In the genomic region with DNA sequence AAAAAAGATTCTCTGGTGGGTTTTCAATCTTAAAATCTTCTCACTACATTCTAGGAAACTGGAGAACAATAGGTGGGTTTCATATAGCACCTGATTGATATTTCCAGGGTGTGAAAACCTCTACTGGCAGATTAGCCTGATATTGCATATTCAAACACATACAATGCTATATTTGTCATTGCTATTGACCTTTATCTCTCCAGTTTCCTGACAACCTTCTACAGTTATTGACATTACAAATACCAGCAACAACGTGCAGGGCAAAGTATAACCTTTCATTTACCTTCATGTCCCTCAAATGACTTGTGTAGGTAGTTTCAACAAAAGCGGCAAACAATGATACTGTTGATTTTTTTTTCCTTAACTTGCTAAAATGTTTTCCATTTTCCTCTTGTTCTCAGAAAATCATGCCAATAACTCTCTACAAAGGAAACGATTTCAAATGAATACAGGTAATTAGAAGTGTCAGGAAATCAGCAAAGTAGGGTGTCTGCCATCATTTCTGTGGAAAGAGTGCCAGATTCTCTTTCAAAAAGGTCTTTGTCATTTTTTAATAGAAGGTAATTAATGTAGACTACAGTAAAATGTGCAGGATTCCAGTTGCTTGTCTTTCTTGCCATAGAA, we compare ENCODE assay signal across 1 cellular context.
TF ChIP-seq lines count a peak whose summit lies in the region.

No MANE protein-coding gene starts in this region.

TF ChIP-seq in SK-N-SH, 30 proteins besides CTCF, POLR2A, EP300 and RAD21:
- no peak for TF ChIP-seq YY1 (IDR thresholded peaks at IDR 0.05; ENCODE audit: low read depth)
- TF ChIP-seq RCOR1 (IDR thresholded peaks at IDR 0.05; ENCODE audit: low read length), result no peak
- TF ChIP-seq POLR2AphosphoS5 (IDR thresholded peaks at IDR 0.05; ENCODE audit: low read depth, low read length), result no peak
- TF ChIP-seq FOSL2 (IDR thresholded peaks at IDR 0.05; ENCODE audit: borderline replicate concordance, low read depth), result no peak
- no peak for TF ChIP-seq FOXJ3 (CRISPR knock-in tag; IDR thresholded peaks at IDR 0.05)
- TF ChIP-seq, protein P1, sequence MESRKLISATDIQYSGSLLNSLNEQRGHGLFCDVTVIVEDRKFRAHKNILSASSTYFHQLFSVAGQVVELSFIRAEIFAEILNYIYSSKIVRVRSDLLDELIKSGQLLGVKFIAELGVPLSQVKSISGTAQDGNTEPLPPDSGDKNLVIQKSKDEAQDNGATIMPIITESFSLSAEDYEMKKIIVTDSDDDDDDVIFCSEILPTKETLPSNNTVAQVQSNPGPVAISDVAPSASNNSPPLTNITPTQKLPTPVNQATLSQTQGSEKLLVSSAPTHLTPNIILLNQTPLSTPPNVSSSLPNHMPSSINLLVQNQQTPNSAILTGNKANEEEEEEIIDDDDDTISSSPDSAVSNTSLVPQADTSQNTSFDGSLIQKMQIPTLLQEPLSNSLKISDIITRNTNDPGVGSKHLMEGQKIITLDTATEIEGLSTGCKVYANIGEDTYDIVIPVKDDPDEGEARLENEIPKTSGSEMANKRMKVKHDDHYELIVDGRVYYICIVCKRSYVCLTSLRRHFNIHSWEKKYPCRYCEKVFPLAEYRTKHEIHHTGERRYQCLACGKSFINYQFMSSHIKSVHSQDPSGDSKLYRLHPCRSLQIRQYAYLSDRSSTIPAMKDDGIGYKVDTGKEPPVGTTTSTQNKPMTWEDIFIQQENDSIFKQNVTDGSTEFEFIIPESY (IDR thresholded peaks at IDR 0.05; ENCODE audit: borderline replicate concordance, low read depth), result no peak
- no peak for TF ChIP-seq FOXM1 (IDR thresholded peaks at IDR 0.05; ENCODE audit: low read depth)
- TF ChIP-seq, protein P2, sequence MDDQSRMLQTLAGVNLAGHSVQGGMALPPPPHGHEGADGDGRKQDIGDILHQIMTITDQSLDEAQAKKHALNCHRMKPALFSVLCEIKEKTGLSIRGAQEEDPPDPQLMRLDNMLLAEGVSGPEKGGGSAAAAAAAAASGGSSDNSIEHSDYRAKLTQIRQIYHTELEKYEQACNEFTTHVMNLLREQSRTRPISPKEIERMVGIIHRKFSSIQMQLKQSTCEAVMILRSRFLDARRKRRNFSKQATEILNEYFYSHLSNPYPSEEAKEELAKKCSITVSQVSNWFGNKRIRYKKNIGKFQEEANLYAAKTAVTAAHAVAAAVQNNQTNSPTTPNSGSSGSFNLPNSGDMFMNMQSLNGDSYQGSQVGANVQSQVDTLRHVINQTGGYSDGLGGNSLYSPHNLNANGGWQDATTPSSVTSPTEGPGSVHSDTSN (IDR thresholded peaks at IDR 0.05), result no peak
